In genomic region chr11:1388763-1389102, GRCh38 we compare ENCODE assay signal across 8 cellular contexts. TPM values are rescaled to one million over a fixed set of nuclear protein-coding genes. Genes with fewer than 3 reads are reported as not detected.
DNase-seq lines count a peak whose midpoint lies in the region; ATAC-seq, FAIRE-seq and TF ChIP-seq lines count a peak whose summit lies in the region.

No MANE protein-coding gene starts in this region.

- intact Hi-C loops in activated CD4-positive, alpha-beta T cell treated with anti-CD3 and anti-CD28 coated beads for 36 hours (cut with DNase I, micrococcal nuclease) = loop anchor here (1.0 to 10.0 kb wide), 9 partner anchors 52 to 1009 kb away; partner anchors contain the start of genes AP2A2 (in 1 of the 2), DUSP8 (in 1 of the 2), POLR2L (in 1 of the 2) and TOLLIP (in 1 of the 2)

- H4K20me1 ChIP-seq in keratinocyte (ENCODE audit: control insufficient read depth, extremely low read depth, insufficient read depth, low read length) = peaks cover 5% of the 10 kb centered on the region

- peak overlapping the region in 2 of 3 experiments; percentile 50 to 53 for H3K4me3 ChIP-seq in keratinocyte (ENCODE audit: control insufficient read depth in 2 of 3, extremely low read depth in 1 of 3, insufficient read depth in 2 of 3, low read depth in 1 of 3, low read length in 3 of 3)

- no peaks in the 10 kb centered on the region for H3K79me2 ChIP-seq in keratinocyte (ENCODE audit: control insufficient read depth, insufficient read depth, low read length)

- peaks cover 10% of the 10 kb centered on the region for H3K4me1 Mint-ChIP-seq in activated CD4-positive, alpha-beta T cell treated with anti-CD3 and anti-CD28 coated beads for 36 hours
- peaks cover 16% of the 10 kb centered on the region for H3K4me1 Mint-ChIP-seq in activated naive CD8-positive, alpha-beta T cell treated with anti-CD3 and anti-CD28 coated beads, Interleukin-2, amount 50 U/mL, for 24 hours

- POLR2A ChIA-PET in activated CD4-positive, alpha-beta T cell treated with anti-CD3 and anti-CD28 coated beads for 36 hours (lab: Charles Lee) = no interaction called here

- H3K27me3 ChIP-seq in keratinocyte (ENCODE audit: control insufficient read depth, extremely low read depth, insufficient read depth, low read length) = peaks cover 41% of the 10 kb centered on the region

- CTCF ChIA-PET in activated CD4-positive, alpha-beta T cell treated with anti-CD3 and anti-CD28 coated beads for 36 hours (lab: Charles Lee) = interaction anchor here (0.5 kb wide), 2 partner anchors 53 to 1049 kb away, joined by 3 read pairs; no protein-coding TSS in a partner anchor

- H2AFZ ChIP-seq in keratinocyte (ENCODE audit: control insufficient read depth, low read length) = peak overlapping the region; percentile 81

- no peaks in the 10 kb centered on the region for H3K9me3 ChIP-seq in keratinocyte (ENCODE audit: control insufficient read depth, low read depth, low read length)

- no peak for DNase-seq in activated CD4-positive, alpha-beta T cell treated with anti-CD3 and anti-CD28 coated beads for 36 hours
- DNase-seq in activated CD4-positive, alpha-beta T cell treated with anti-CD3 and anti-CD28 coated beads for 48 hours = no peak
- no peak for DNase-seq in activated naive CD8-positive, alpha-beta T cell treated with anti-CD3 and anti-CD28 coated beads, Interleukin-2, amount 50 U/mL, for 24 hours
- DNase-seq in keratinocyte (ENCODE audit: low read depth, low spot score) = no peak

- H3K27me3 Mint-ChIP-seq in activated CD4-positive, alpha-beta T cell treated with anti-CD3 and anti-CD28 coated beads for 36 hours = peaks cover 25% of the 10 kb centered on the region
- peaks cover 35% of the 10 kb centered on the region for H3K27me3 Mint-ChIP-seq in activated naive CD8-positive, alpha-beta T cell treated with anti-CD3 and anti-CD28 coated beads, Interleukin-2, amount 50 U/mL, for 24 hours

- peak overlapping the region; percentile 53 for H3K4me3 Mint-ChIP-seq in activated CD4-positive, alpha-beta T cell treated with anti-CD3 and anti-CD28 coated beads for 36 hours
- peak overlapping the region; percentile 53 for H3K4me3 Mint-ChIP-seq in activated naive CD8-positive, alpha-beta T cell treated with anti-CD3 and anti-CD28 coated beads, Interleukin-2, amount 50 U/mL, for 24 hours

- no peaks in the 10 kb centered on the region for H3K36me3 Mint-ChIP-seq in activated CD4-positive, alpha-beta T cell treated with anti-CD3 and anti-CD28 coated beads for 36 hours (ENCODE audit: low read depth)
- H3K36me3 Mint-ChIP-seq in activated naive CD8-positive, alpha-beta T cell treated with anti-CD3 and anti-CD28 coated beads, Interleukin-2, amount 50 U/mL, for 24 hours (ENCODE audit: low read depth) = no peaks in the 10 kb centered on the region

- dilution Hi-C loops in keratinocyte (cut with MboI; ENCODE audit: extremely low pct_ligation_motif_present, low sequenced_read_pairs) = no loop called here

- no peaks in the 10 kb centered on the region for H3K9me1 ChIP-seq in keratinocyte (ENCODE audit: control insufficient read depth, extremely low read depth, insufficient read depth, low read length)

- no peaks in the 10 kb centered on the region for H3K9me3 Mint-ChIP-seq in activated CD4-positive, alpha-beta T cell treated with anti-CD3 and anti-CD28 coated beads for 36 hours (ENCODE audit: low read depth)
- H3K9me3 Mint-ChIP-seq in activated naive CD8-positive, alpha-beta T cell treated with anti-CD3 and anti-CD28 coated beads, Interleukin-2, amount 50 U/mL, for 24 hours = no peaks in the 10 kb centered on the region

- H3K27ac ChIP-seq in keratinocyte (ENCODE audit: control insufficient read depth, insufficient read depth, low read length) (no peak overlapping the region), temporal lobe (ENCODE audit: low read depth, low read length) (peak overlapping the region; percentile 76)

- peak overlapping the region; percentile 82 for H3K4me2 ChIP-seq in keratinocyte (ENCODE audit: control insufficient read depth, extremely low read depth, insufficient read depth, low read depth, low read length)

- H3K4me1 ChIP-seq in keratinocyte (ENCODE audit: control insufficient read depth, extremely low read depth, insufficient read depth, low read length) = peaks cover 4% of the 10 kb centered on the region

- no peak overlapping the region for H3K27ac Mint-ChIP-seq in activated CD4-positive, alpha-beta T cell treated with anti-CD3 and anti-CD28 coated beads for 36 hours
- H3K27ac Mint-ChIP-seq in activated naive CD8-positive, alpha-beta T cell treated with anti-CD3 and anti-CD28 coated beads, Interleukin-2, amount 50 U/mL, for 24 hours = no peak overlapping the region

- TF ChIP-seq CTCF in keratinocyte (optimal IDR thresholded peaks at IDR 0.05 in 1 of 3, IDR thresholded peaks at IDR 0.05 in 1 of 3, conservative IDR thresholded peaks at IDR 0.05 in 1 of 3; ENCODE audit: extremely low read depth in 1 of 3, insufficient read depth in 2 of 3, low read length in 3 of 3) = no peak

- no peak for FAIRE-seq in keratinocyte (lab: Jason Lieb, UNC)

- no peaks in the 10 kb centered on the region for H3K36me3 ChIP-seq in keratinocyte (ENCODE audit: control insufficient read depth in 2 of 2, extremely low read depth in 1 of 2, insufficient read depth in 2 of 2, low read length in 2 of 2)

- ATAC-seq in activated CD4-positive, alpha-beta T cell treated with anti-CD3 and anti-CD28 coated beads for 36 hours = no peak
- no peak for ATAC-seq in activated naive CD8-positive, alpha-beta T cell treated with anti-CD3 and anti-CD28 coated beads, Interleukin-2, amount 50 U/mL, for 24 hours
- ATAC-seq in GM21576 (IDR thresholded peaks at IDR 0.05; ENCODE audit: unreplicated experiment) (no peak), GM18517 (IDR thresholded peaks at IDR 0.05; ENCODE audit: unreplicated experiment) (no peak), HG03521 (IDR thresholded peaks at IDR 0.05; ENCODE audit: unreplicated experiment) (no peak)

- no peak overlapping the region for H3K9ac ChIP-seq in keratinocyte (ENCODE audit: control insufficient read depth, extremely low read depth, insufficient read depth, low read length)

RNA-seq across cellular contexts. Expression of gene BRSK2, which starts 1.0 kb away (rescaled TPM):
- total RNA-seq in activated CD4-positive, alpha-beta T cell treated with anti-CD3 and anti-CD28 coated beads for 36 hours = 1 to 10 TPM in 1 of 2 experiments, under 1 TPM in 1; 0.96 to 1.2 TPM
- 0.09 to 0.85 TPM (median 0.20 TPM) in 3 replicates for polyA plus RNA-seq in keratinocyte
- not detected for polyA plus RNA-seq in keratinocyte (2011; ENCODE audit: low read depth)
- 0.30 and 0.48 TPM in 2 replicates for polyA plus RNA-seq in keratinocyte (2011; cell fraction: cytosol; rRNA removed)
- 0.88 and 3.0 TPM in 2 replicates for polyA plus RNA-seq in keratinocyte (2011; cell fraction: nucleus; rRNA removed)
- 0.24 and 0.37 TPM in 2 replicates for polyA plus RNA-seq in keratinocyte (2012; ENCODE audit: low replicate concordance)
- polyA minus RNA-seq in keratinocyte = 0.20 to 1.9 TPM (median 0.42 TPM) in 3 replicates
- polyA minus RNA-seq in keratinocyte (2011; cell fraction: cytosol; rRNA and poly(A)+ RNA removed) = not detected
- polyA minus RNA-seq in keratinocyte (2011; cell fraction: nucleus; rRNA and poly(A)+ RNA removed) = 0.21 and 0.39 TPM in 2 replicates
- total RNA-seq in temporal lobe = 31.7 TPM

Comparison
In these comparisons a context has a peak if more than half of its experiments do, and no peak if none do; other contexts are left out.
1. RNA of gene BRSK2, which starts 1.0 kb away (total RNA-seq): 31.7 TPM in temporal lobe (single experiment); 0.96 to 1.2 TPM in activated CD4-positive, alpha-beta T cell treated with anti-CD3 and anti-CD28 coated beads for 36 hours; every median in the first group is over 10 times any median in the second.